In genomic region chr15:80099662-80100061, GRCh38 we compare ENCODE assay signal across 8 cellular contexts. TPM values are rescaled to one million over a fixed set of nuclear protein-coding genes. Genes with fewer than 3 reads are reported as not detected.
A peak's percentile ranks its signal among the peaks of the same experiment; 100 is the strongest.
DNase-seq lines count a peak whose midpoint lies in the region; ATAC-seq and TF ChIP-seq lines count a peak whose summit lies in the region.
"Not testable (repeated sequence)": the region's sequence is repeated elsewhere in the genome, so short reads cannot be mapped to it uniquely, and the experiment has no call there.

No MANE protein-coding gene starts in this region.

- not testable (repeated sequence) for DNase-seq in IMR-90; left lobe of liver (ENCODE audit: low spot score)

- not testable (repeated sequence) for H2BK15ac ChIP-seq in IMR-90 (ENCODE audit: low read depth, low read length)

- H3K27me3 ChIP-seq in IMR-90 (ENCODE audit: control insufficient read depth, insufficient read depth, low read length), result not testable (repeated sequence)

- intact Hi-C loops in IMR-90 (cut with micrococcal nuclease), result not testable (repeated sequence)

- TF ChIP-seq POLR2A in IMR-90 (IDR thresholded peaks at IDR 0.05; ENCODE audit: low read depth, low read length), result not testable (repeated sequence)

- peak overlapping the region; percentile 33; the same call in 1 of the 2 replicates for H3K4me3 ChIP-seq in GM08714 (ENCODE audit: low read length)
- not testable (repeated sequence) for H3K4me3 ChIP-seq in IMR-90 (ENCODE audit: insufficient read depth, low read depth, low read length)

- H4K5ac ChIP-seq in IMR-90 (ENCODE audit: low read depth, low read length), result not testable (repeated sequence)

- WGBS in IMR-90 (ENCODE audit: extremely low coverage in 2 of 2, insufficient read length in 1 of 2), 2 experiments, result no CpG with 5 or more reads among the region's 6 CpGs

- not testable (repeated sequence) for H2BK120ac ChIP-seq in IMR-90 (ENCODE audit: low read depth, low read length)

- peaks cover 13 to 70% of the 10 kb centered on the region in 2 experiments; a peak in 3 of 4 replicates for H3K79me1 ChIP-seq in IMR-90 (ENCODE audit: low read depth in 1 of 2, low read length in 2 of 2)

- H3K14ac ChIP-seq in IMR-90 (replicated peaks; ENCODE audit: low read depth, low read length), result 0 out of 2 replicates have a peak overlapping the region, but pooled peaks have one; percentile 27

- H3K27ac ChIP-seq in IMR-90 (ENCODE audit: insufficient read depth, low read length), result not testable (repeated sequence)

- H3K4me2 ChIP-seq in IMR-90 (ENCODE audit: low read depth, low read length), result not testable (repeated sequence)

- TF ChIP-seq RAD21 in IMR-90 (IDR thresholded peaks at IDR 0.05; ENCODE audit: low read length), result not testable (repeated sequence)

- BruUV-seq in IMR-90 (replicated peaks; lab: Mats Ljungman, UMichigan), result not testable (repeated sequence)

- H3K4me1 ChIP-seq in IMR-90 (ENCODE audit: control insufficient read depth, insufficient read depth, low read length), result not testable (repeated sequence)

- not testable (repeated sequence) for TF ChIP-seq CTCF in IMR-90 (conservative IDR thresholded peaks at IDR 0.05; ENCODE audit: low read depth, low read length)

- in situ Hi-C loops in IMR-90 (cut with MboI; ENCODE audit: low sequenced_read_pairs), result not testable (repeated sequence)

- not testable (repeated sequence) for H2AK9ac ChIP-seq in IMR-90 (replicated peaks; ENCODE audit: low read depth, low read length, poor library complexity)

- not testable (repeated sequence) for H2AK5ac ChIP-seq in IMR-90 (ENCODE audit: low read depth, low read length)

- not testable (repeated sequence) for H2BK5ac ChIP-seq in IMR-90 (ENCODE audit: low read depth, low read length, poor library complexity, severe bottlenecking)

- H2AFZ ChIP-seq in IMR-90 (replicated peaks; ENCODE audit: low read length, poor library complexity), result not testable (repeated sequence)

- ATAC-seq in GM18517 (IDR thresholded peaks at IDR 0.05; ENCODE audit: unreplicated experiment) (peak; percentile 62), GM19372 (IDR thresholded peaks at IDR 0.05; ENCODE audit: low read depth, unreplicated experiment) (peak; percentile 62), GM21447 (IDR thresholded peaks at IDR 0.05; ENCODE audit: unreplicated experiment) (peak; percentile 83), HG02610 (IDR thresholded peaks at IDR 0.05; ENCODE audit: unreplicated experiment) (peak; percentile 63), HG03097 (IDR thresholded peaks at IDR 0.05; ENCODE audit: low FRiP score, unreplicated experiment) (peak; percentile 68), left lobe of liver (peak; percentile 20)
- not testable (repeated sequence) for ATAC-seq in IMR-90 (ENCODE audit: low read depth)

- POLR2A ChIA-PET in IMR-90 (lab: Charles Lee; ENCODE audit: unreplicated experiment), result not testable (repeated sequence)

- H3K36me3 ChIP-seq in IMR-90 (ENCODE audit: control insufficient read depth, insufficient read depth, low read length), result peaks cover 10% of the 10 kb centered on the region

- not testable (repeated sequence) for H4K91ac ChIP-seq in IMR-90 (ENCODE audit: insufficient read depth, low read depth, low read length)

- not testable (repeated sequence) for H4K8ac ChIP-seq in IMR-90 (ENCODE audit: low read depth in 2 of 2, low read length in 2 of 2)

- not testable (repeated sequence) for H3K18ac ChIP-seq in IMR-90 (ENCODE audit: low read depth, low read length)

- not testable (repeated sequence) for H3K56ac ChIP-seq in IMR-90 (ENCODE audit: extremely low read depth, insufficient read depth, low read length)

- not testable (repeated sequence) for H3K9me1 ChIP-seq in IMR-90 (ENCODE audit: insufficient read depth, low read length)

- dilution Hi-C loops in IMR-90 (cut with HindIII; ENCODE audit: low sequenced_read_pairs, unreplicated experiment), result not testable (repeated sequence)

- not testable (repeated sequence) for H2BK20ac ChIP-seq in IMR-90 (ENCODE audit: low read depth, low read length)

- CTCF ChIA-PET in IMR-90 (lab: Yijun Ruan, JAX), result not testable (repeated sequence)

- not testable (repeated sequence) for H3K9me3 ChIP-seq in IMR-90 (ENCODE audit: control insufficient read depth, insufficient read depth, low read length)

- H3K23ac ChIP-seq in IMR-90 (ENCODE audit: low read depth, low read length), result not testable (repeated sequence)

- H3K9ac ChIP-seq in IMR-90 (ENCODE audit: low read depth, low read length), result not testable (repeated sequence)

- H4K20me1 ChIP-seq in IMR-90 (ENCODE audit: insufficient read depth, low read length), result peaks cover 23% of the 10 kb centered on the region

- not testable (repeated sequence) for H3K4ac ChIP-seq in IMR-90 (ENCODE audit: low read depth, low read length)

RNA-seq across cellular contexts. Expression of gene ZFAND6, which starts 40.2 kb away (rescaled TPM):
- 88.6 and 96.4 TPM in 2 replicates for total RNA-seq in IMR-90 (2012; rRNA removed)
- polyA plus RNA-seq in IMR-90 (2012; rRNA removed), result 56.0 and 77.5 TPM in 2 replicates
- 67.0 and 119 TPM in 2 replicates for polyA plus RNA-seq in IMR-90 (2012; cell fraction: cytosol; rRNA removed)
- 33.2 and 65.3 TPM in 2 replicates for polyA plus RNA-seq in IMR-90 (2012; cell fraction: nucleus; rRNA removed; ENCODE audit: low replicate concordance)
- total RNA-seq in left lobe of liver, result 36.4 TPM

RNA-seq across cellular contexts. Expression of gene FAH, which starts 53.1 kb away (rescaled TPM):
- total RNA-seq in IMR-90 (2012; rRNA removed) (36.9 and 48.6 TPM in 2 replicates), left lobe of liver (215 TPM)
- 43.1 and 50.6 TPM in 2 replicates for polyA plus RNA-seq in IMR-90 (2012; rRNA removed)
- polyA plus RNA-seq in IMR-90 (2012; cell fraction: cytosol; rRNA removed), result 45.3 and 59.7 TPM in 2 replicates
- polyA plus RNA-seq in IMR-90 (2012; cell fraction: nucleus; rRNA removed; ENCODE audit: low replicate concordance), result 75.0 and 78.4 TPM in 2 replicates
